35 cellular contexts compared by ENCODE assay signal in the genomic region with DNA sequence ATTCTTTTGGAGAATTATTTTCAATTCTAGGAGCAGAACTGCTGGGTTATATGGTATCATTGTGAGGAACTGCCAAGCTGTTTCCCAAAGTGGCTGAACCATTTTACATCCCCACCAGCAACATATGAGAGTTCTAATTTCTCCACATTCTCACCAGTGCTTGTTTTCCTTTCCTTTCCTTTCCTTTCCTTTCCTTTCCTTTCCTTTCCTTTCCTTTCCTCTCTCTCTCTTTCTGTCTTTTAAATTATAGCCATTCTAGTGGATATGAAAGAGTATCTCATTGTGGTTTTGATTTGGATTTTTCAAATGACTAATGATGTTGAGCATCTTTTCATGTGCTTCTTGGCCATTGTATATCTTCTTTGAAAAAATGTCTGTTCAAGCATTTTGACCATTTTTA. TPM values are rescaled to one million over a fixed set of nuclear protein-coding genes. Genes with fewer than 3 reads are reported as not detected.
DNase-seq lines count a peak whose midpoint lies in the region; ATAC-seq and TF ChIP-seq lines count a peak whose summit lies in the region.
"Had no signal": no experiment of that assay in that cellular context is flagged by ENCODE, and none has a peak within 500 bp of the region (broad histone marks: within the 10 kb centered on the region; RNA-seq: fewer than 3 reads in every experiment).

No MANE protein-coding gene starts in this region.

- POLR2A ChIA-PET in HEK293 (lab: Yijun Ruan, JAX) = no interaction called here

- H3K27ac Mint-ChIP-seq in activated T-cell treated with anti-CD3 and anti-CD28 coated beads, Interleukin-2, amount 50 U/mL, for 72 hours = peak overlapping the region; percentile 4
- H3K27ac Mint-ChIP-seq in activated T-cell treated with anti-CD3 and anti-CD28 coated beads, Interleukin-2, amount 50 U/mL, for 24 hours = no peak overlapping the region
- H3K27ac Mint-ChIP-seq in activated naive CD8-positive, alpha-beta T cell treated with anti-CD3 and anti-CD28 coated beads, Interleukin-2, amount 50 U/mL, for 24 hours = no peak overlapping the region
- H3K27ac Mint-ChIP-seq: B cell; CD14-positive monocyte; CD4-positive, alpha-beta memory T cell; CD4-positive, alpha-beta T cell; CD8-positive, alpha-beta T cell had no signal

- peaks cover 5 to 10% of the 10 kb centered on the region in 2 donors for H3K9me3 Mint-ChIP-seq in activated T-cell treated with anti-CD3 and anti-CD28 coated beads, Interleukin-2, amount 50 U/mL, for 72 hours
- H3K9me3 Mint-ChIP-seq in activated T-cell treated with anti-CD3 and anti-CD28 coated beads, Interleukin-2, amount 50 U/mL, for 24 hours = peaks cover 5% of the 10 kb centered on the region
- peaks cover 22% of the 10 kb centered on the region for H3K9me3 Mint-ChIP-seq in activated naive CD8-positive, alpha-beta T cell treated with anti-CD3 and anti-CD28 coated beads, Interleukin-2, amount 50 U/mL, for 24 hours

- peaks cover 8 to 16% of the 10 kb centered on the region in 2 donors for H3K36me3 Mint-ChIP-seq in activated T-cell treated with anti-CD3 and anti-CD28 coated beads, Interleukin-2, amount 50 U/mL, for 72 hours (ENCODE audit: insufficient read depth in 2 of 2)
- H3K36me3 Mint-ChIP-seq in activated T-cell treated with anti-CD3 and anti-CD28 coated beads, Interleukin-2, amount 50 U/mL, for 24 hours (ENCODE audit: low read depth) = no peaks in the 10 kb centered on the region
- peaks cover 7% of the 10 kb centered on the region for H3K36me3 Mint-ChIP-seq in activated naive CD8-positive, alpha-beta T cell treated with anti-CD3 and anti-CD28 coated beads, Interleukin-2, amount 50 U/mL, for 24 hours (ENCODE audit: low read depth)
- H3K36me3 Mint-ChIP-seq: CD14-positive monocyte; CD4-positive, CD25-positive, alpha-beta regulatory T cell had no signal

- TF ChIP-seq CTCF in HEK293 (tag by site-specific recombination; IDR thresholded peaks at IDR 0.05) = no peak

- no peaks in the 10 kb centered on the region; the same call in 1 of the 2 replicates for H3K9me3 ChIP-seq in HEK293 (ENCODE audit: control insufficient read depth, insufficient read depth, low read depth, low read length)
- H3K9me3 ChIP-seq: A549, BE2C, BLaER1, Caco-2 had no signal

- H3K4me3 Mint-ChIP-seq in activated T-cell treated with anti-CD3 and anti-CD28 coated beads, Interleukin-2, amount 50 U/mL, for 72 hours = no peak overlapping the region
- H3K4me3 Mint-ChIP-seq in activated T-cell treated with anti-CD3 and anti-CD28 coated beads, Interleukin-2, amount 50 U/mL, for 24 hours = no peak overlapping the region
- H3K4me3 Mint-ChIP-seq in activated naive CD8-positive, alpha-beta T cell treated with anti-CD3 and anti-CD28 coated beads, Interleukin-2, amount 50 U/mL, for 24 hours = no peak overlapping the region
- H3K4me3 Mint-ChIP-seq: B cell; CD14-positive monocyte; CD4-positive, alpha-beta memory T cell; CD4-positive, alpha-beta T cell; CD4-positive, CD25-positive, alpha-beta regulatory T cell; CD8-positive, alpha-beta memory T cell; CD8-positive, alpha-beta T cell had no signal

- peaks cover 33% of the 10 kb centered on the region for H3K27me3 Mint-ChIP-seq in activated T-cell treated with anti-CD3 and anti-CD28 coated beads, Interleukin-2, amount 50 U/mL, for 72 hours (ENCODE audit: low read depth)
- H3K27me3 Mint-ChIP-seq in activated T-cell treated with anti-CD3 and anti-CD28 coated beads, Interleukin-2, amount 50 U/mL, for 24 hours = no peaks in the 10 kb centered on the region
- H3K27me3 Mint-ChIP-seq in activated naive CD8-positive, alpha-beta T cell treated with anti-CD3 and anti-CD28 coated beads, Interleukin-2, amount 50 U/mL, for 24 hours = peaks cover 7% of the 10 kb centered on the region
- H3K27me3 Mint-ChIP-seq: CD4-positive, alpha-beta T cell had no signal

- CTCF ChIA-PET in HEK293 (lab: Yijun Ruan, JAX) = interaction anchor here (0.7 to 1.7 kb wide), 2 partner anchors 12 to 37 kb away, joined by 3 to 4 read pairs; no protein-coding TSS in a partner anchor

- no peak overlapping the region for H3K27ac ChIP-seq in HEK293 (ENCODE audit: extremely low read depth, low read depth, low read length)
- H3K27ac ChIP-seq: 22Rv1; A549; BLaER1; BLaER1 treated with 17β-estradiol and CSF1 and Interleukin-3, amounts not matched to agents 10 nM and 100 nM; C4-2B had no signal

- no peak overlapping the region for H3K4me3 ChIP-seq in HEK293 (ENCODE audit: low read depth, low read length)
- H3K4me3 ChIP-seq: A549; BLaER1; BLaER1 treated with 17β-estradiol and CSF1 and Interleukin-3, amounts not matched to agents 10 nM and 100 nM had no signal

- DNase-seq in activated T-cell treated with anti-CD3 and anti-CD28 coated beads, Interleukin-2, amount 50 U/mL, for 72 hours = no peak
- no peak for DNase-seq in activated T-cell treated with anti-CD3 and anti-CD28 coated beads, Interleukin-2, amount 50 U/mL, for 24 hours
- peak; percentile 31 for DNase-seq in EH (ENCODE audit: low read depth)
- peak; percentile 5 for DNase-seq in fibroblast of peridontal ligament (ENCODE audit: extremely low read depth)
- no peak for DNase-seq in NCI-H2171 treated with DMSO at 0.1 percent for 48 hours (lab: John Stamatoyannopoulos, UW)
- DNase-seq in activated naive CD8-positive, alpha-beta T cell treated with anti-CD3 and anti-CD28 coated beads, Interleukin-2, amount 50 U/mL, for 24 hours = no peak
- DNase-seq in COR-L47 (lab: John Stamatoyannopoulos, UW) = no peak
- DNase-seq: 8988T; ACHN; AML-193; BE2C; C1 segment of cervical spinal cord; Caco-2; Calu3; CD4-positive, alpha-beta memory T cell; CD4-positive, alpha-beta T cell; CD4-positive, CD25-positive, alpha-beta regulatory T cell; CD8-positive, alpha-beta memory T cell; CD8-positive, alpha-beta T cell; DMS 273 treated with DMSO at 0.1 percent for 48 hours; DMS153; DMS53; DMS79; DMS79 treated with DMSO at 0.1 percent for 48 hours; DND-41; EL had no signal

- no peaks in the 10 kb centered on the region for H3K36me3 ChIP-seq in HEK293 (ENCODE audit: control insufficient read depth in 2 of 2, insufficient read depth in 1 of 2, low read length in 2 of 2)
- H3K36me3 ChIP-seq: BE2C; BLaER1; BLaER1 treated with 17β-estradiol and CSF1 and Interleukin-3, amounts not matched to agents 10 nM and 100 nM had no signal

- no peak for ATAC-seq in activated T-cell treated with anti-CD3 and anti-CD28 coated beads, Interleukin-2, amount 50 U/mL, for 72 hours (replicated peaks in 1 of 2)
- ATAC-seq in activated naive CD8-positive, alpha-beta T cell treated with anti-CD3 and anti-CD28 coated beads, Interleukin-2, amount 50 U/mL, for 24 hours = no peak
- ATAC-seq: A549; CD8-positive, alpha-beta T cell had no signal

- H3K4me1 ChIP-seq in HEK293 (ENCODE audit: control insufficient read depth, insufficient read depth, low read length) = no peaks in the 10 kb centered on the region
- H3K4me1 ChIP-seq: A549; BE2C; BLaER1; BLaER1 treated with 17β-estradiol and CSF1 and Interleukin-3, amounts not matched to agents 10 nM and 100 nM; Caco-2 had no signal

- H3K4me1 Mint-ChIP-seq in activated T-cell treated with anti-CD3 and anti-CD28 coated beads, Interleukin-2, amount 50 U/mL, for 72 hours (ENCODE audit: low read depth) = no peaks in the 10 kb centered on the region
- H3K4me1 Mint-ChIP-seq in activated T-cell treated with anti-CD3 and anti-CD28 coated beads, Interleukin-2, amount 50 U/mL, for 24 hours (ENCODE audit: low read depth) = no peaks in the 10 kb centered on the region
- peaks cover 2% of the 10 kb centered on the region for H3K4me1 Mint-ChIP-seq in activated naive CD8-positive, alpha-beta T cell treated with anti-CD3 and anti-CD28 coated beads, Interleukin-2, amount 50 U/mL, for 24 hours
- H3K4me1 Mint-ChIP-seq: B cell; CD14-positive monocyte; CD4-positive, CD25-positive, alpha-beta regulatory T cell had no signal

TF ChIP-seq in HEK293, 187 proteins besides CTCF, POLR2A, EP300 and RAD21:
- TF ChIP-seq ZNF830 (tag by site-specific recombination; IDR thresholded peaks at IDR 0.05; ENCODE audit: low read depth) (no peak), PRDM1 (tag by site-specific recombination; IDR thresholded peaks at IDR 0.05) (peak; percentile 97)

RNA-seq across cellular contexts. Expression of a gene that starts 45.3 kb away (rescaled TPM):
- 100 to 1,000 TPM; 254 to 298 TPM for total RNA-seq in activated T-cell treated with anti-CD3 and anti-CD28 coated beads, Interleukin-2, amount 50 U/mL, for 72 hours
- total RNA-seq: A172 had no signal

Comparison
In these comparisons a context has a peak if more than half of its experiments do, and no peak if none do; other contexts are left out.
1. DNase-seq: peak in EH (single experiment) and fibroblast of peridontal ligament (single experiment); none in activated T-cell treated with anti-CD3 and anti-CD28 coated beads, Interleukin-2, amount 50 U/mL, for 72 hours (0 of 2), activated T-cell treated with anti-CD3 and anti-CD28 coated beads, Interleukin-2, amount 50 U/mL, for 24 hours (single experiment), NCI-H2171 treated with DMSO at 0.1 percent for 48 hours (single experiment), activated naive CD8-positive, alpha-beta T cell treated with anti-CD3 and anti-CD28 coated beads, Interleukin-2, amount 50 U/mL, for 24 hours (single experiment) and COR-L47 (single experiment).